In the genomic region with DNA sequence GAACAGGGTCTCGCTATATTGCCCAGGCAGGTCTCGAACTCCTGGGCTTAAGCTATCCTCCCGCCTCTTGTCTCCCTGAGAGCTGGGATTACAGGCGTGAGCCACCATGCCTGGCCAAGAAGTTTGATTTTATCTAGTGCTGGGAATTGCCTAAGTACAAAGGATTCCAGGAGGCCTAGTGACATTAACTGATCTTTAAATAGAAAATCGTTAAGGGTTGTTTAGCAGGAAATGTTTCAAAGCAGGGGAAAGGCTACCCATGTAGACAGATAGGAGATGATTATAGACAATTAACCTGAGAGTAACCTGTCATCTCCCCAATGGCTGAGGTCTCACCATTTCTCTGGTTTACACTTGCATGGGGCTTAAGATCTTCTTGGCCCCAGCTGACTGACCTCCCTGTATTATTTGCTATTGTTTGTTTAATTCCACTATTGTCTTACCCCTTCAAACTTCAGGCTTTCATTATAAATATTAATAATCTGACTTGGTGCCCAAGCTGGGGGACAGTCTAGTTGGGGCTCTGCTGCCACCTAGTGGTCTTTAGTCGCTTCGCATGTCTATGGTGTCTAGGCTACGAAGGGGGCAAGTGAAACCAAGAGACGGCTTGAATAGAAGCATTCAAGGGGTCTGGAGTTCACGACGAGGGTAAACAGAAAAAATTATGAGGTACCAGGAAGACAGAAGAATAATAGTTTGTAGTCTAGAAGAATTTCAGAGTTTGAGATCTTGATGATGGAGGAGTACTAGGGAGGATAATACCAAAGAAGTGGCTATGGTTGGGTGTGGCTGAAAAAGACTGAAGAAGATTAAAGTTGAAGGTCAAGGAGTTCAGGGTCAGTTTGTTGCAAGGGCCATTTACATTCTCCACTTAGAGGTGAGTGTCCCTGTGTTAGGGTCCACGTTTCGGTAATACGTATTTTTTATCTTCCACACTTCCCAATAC, we compare ENCODE assay signal across 8 cellular contexts. TPM values are rescaled to one million over a fixed set of nuclear protein-coding genes. Genes with fewer than 3 reads are reported as not detected.
DNase-seq lines count a peak whose midpoint lies in the region; ATAC-seq, FAIRE-seq and TF ChIP-seq lines count a peak whose summit lies in the region.
"Had no signal": no experiment of that assay in that cellular context is flagged by ENCODE, and none has a peak within 500 bp of the region (broad histone marks: within the 10 kb centered on the region; RNA-seq: fewer than 3 reads in every experiment).

No MANE protein-coding gene starts in this region.

- peak; percentile 21 for DNase-seq in GM12891 (ENCODE audit: insufficient read length, low spot score)
- peak; percentile 50 for DNase-seq in NCI-H2171 (lab: John Stamatoyannopoulos, UW)
- DNase-seq in activated CD4-positive, alpha-beta T cell treated with anti-CD3 and anti-CD28 coated beads for 36 hours, result peak; percentile 78
- peak; percentile 75 for DNase-seq in choroid plexus epithelial cell (ENCODE audit: low read depth)
- peak; percentile 31 for DNase-seq in HepG2 (ENCODE audit: low spot score)
- DNase-seq in stimulated activated CD4-positive, alpha-beta T cell treated with anti-CD3 and anti-CD28 coated beads, TNF-alpha, amount 100 ng/mL, for 1 hour (ENCODE audit: low read depth in 3 of 3, low spot score in 1 of 3), result peak; percentile 10 to 34 (median 11)

- BruUV-seq in HepG2 (replicated peaks; lab: Mats Ljungman, UMichigan), result no TSS peak

- intact Hi-C loops in activated CD4-positive, alpha-beta T cell treated with anti-CD3 and anti-CD28 coated beads for 36 hours (cut with DNase I, micrococcal nuclease), result loop anchor here (1.0 kb wide), 3 partner anchors 92 to 348 kb away; no protein-coding TSS in a partner anchor
- intact Hi-C loops in HepG2 (cut with micrococcal nuclease; ENCODE audit: unreplicated experiment), result loop anchor here (1.0 to 5.0 kb wide), 5 partner anchors 54 to 244 kb away; no protein-coding TSS in a partner anchor

- H3K27me3 Mint-ChIP-seq in activated CD4-positive, alpha-beta T cell treated with anti-CD3 and anti-CD28 coated beads for 36 hours, result peaks cover 28% of the 10 kb centered on the region

- H4K20me1 ChIP-seq in HepG2 (ENCODE audit: insufficient read depth, low read length), result no peaks in the 10 kb centered on the region

- TF ChIP-seq EP300 in HepG2 (IDR thresholded peaks at IDR 0.05; ENCODE audit: low read depth in 2 of 2, low read length in 2 of 2), result no peak
- TF ChIP-seq EP300 in HepG2 (CRISPR knock-in tag; IDR thresholded peaks at IDR 0.05; ENCODE audit: borderline replicate concordance), result no peak

- TF ChIP-seq RAD21 in HepG2 (CRISPR knock-in tag; IDR thresholded peaks at IDR 0.05), result peak; percentile 64; the same call in 1 of the 2 replicates

- no peaks in the 10 kb centered on the region for H3K79me2 ChIP-seq in HepG2 (ENCODE audit: insufficient read depth, low read length)

- H3K4me2 ChIP-seq in HepG2 (ENCODE audit: low read depth, low read length), result peak overlapping the region; percentile 21; the same call in 1 of the 2 replicates

- TF ChIP-seq CTCF in choroid plexus epithelial cell (conservative IDR thresholded peaks at IDR 0.05; ENCODE audit: low read depth, low read length) (peak; percentile 96), HepG2 (CRISPR knock-in tag; IDR thresholded peaks at IDR 0.05) (peak; percentile 82)

- no peaks in the 10 kb centered on the region for H3K36me3 ChIP-seq in HepG2 (replicated peaks in 1 of 2; ENCODE audit: control insufficient read depth in 1 of 2, insufficient read depth in 2 of 2, low read length in 2 of 2)

- in situ Hi-C loops in HepG2 (cut with HindIII; ENCODE audit: extremely low pct_ligation_motif_present, low pct_unique_long_range_greater_than_20kb), result no loop called here

- POLR2A ChIA-PET in activated CD4-positive, alpha-beta T cell treated with anti-CD3 and anti-CD28 coated beads for 36 hours (lab: Charles Lee), result interaction anchor here (0.7 kb wide), 1 partner anchor 1651 kb away, joined by 6 read pairs; no protein-coding TSS in a partner anchor
- POLR2A ChIA-PET in HepG2 (lab: Yijun Ruan, JAX), result interaction anchor here (1.9 kb wide), 1 partner anchor 173 kb away, joined by 4 read pairs; no protein-coding TSS in a partner anchor

- no peak overlapping the region for H3K27ac ChIP-seq in HepG2 (ENCODE audit: extremely low read length, insufficient read depth, low read length)

- FAIRE-seq in GM12891 (lab: Jason Lieb, UNC) (no peak), HepG2 (lab: Jason Lieb, UNC) (peak; percentile 48)

- no peak overlapping the region for H3K4me3 ChIP-seq in choroid plexus epithelial cell (ENCODE audit: low read depth, low read length)
- H3K4me3 ChIP-seq in HepG2 (replicated peaks in 1 of 3; ENCODE audit: insufficient read depth in 1 of 3, low read depth in 2 of 3, low read length in 3 of 3), result no peak overlapping the region

- H3K36me3 Mint-ChIP-seq in activated CD4-positive, alpha-beta T cell treated with anti-CD3 and anti-CD28 coated beads for 36 hours (ENCODE audit: low read depth), result no peaks in the 10 kb centered on the region

- H3K9ac ChIP-seq in HepG2 (ENCODE audit: insufficient read depth, low read depth, low read length), result no peak overlapping the region

- no peak overlapping the region for H2AFZ ChIP-seq in HepG2 (ENCODE audit: low read length)

- H3K4me1 ChIP-seq in HepG2 (ENCODE audit: insufficient read depth, low read length), result peaks cover 29% of the 10 kb centered on the region

- WGBS in HepG2 (ENCODE audit: low lambda C conversion rate), result 11% methylated on average over 14 of the region's 14 CpGs

- peaks cover 3% of the 10 kb centered on the region for H3K4me1 Mint-ChIP-seq in activated CD4-positive, alpha-beta T cell treated with anti-CD3 and anti-CD28 coated beads for 36 hours

- peak overlapping the region; percentile 25 for H3K4me3 Mint-ChIP-seq in activated CD4-positive, alpha-beta T cell treated with anti-CD3 and anti-CD28 coated beads for 36 hours

- H3K9me3 ChIP-seq in HepG2 (ENCODE audit: low read length), result no peaks in the 10 kb centered on the region

- no peak overlapping the region for H3K27ac Mint-ChIP-seq in activated CD4-positive, alpha-beta T cell treated with anti-CD3 and anti-CD28 coated beads for 36 hours

- peak; percentile 75 for ATAC-seq in HG02678 (IDR thresholded peaks at IDR 0.05; ENCODE audit: unreplicated experiment)
- peak; percentile 93 for ATAC-seq in activated CD4-positive, alpha-beta T cell treated with anti-CD3 and anti-CD28 coated beads for 36 hours
- ATAC-seq in HepG2, result peak; percentile 80

- CTCF ChIA-PET in activated CD4-positive, alpha-beta T cell treated with anti-CD3 and anti-CD28 coated beads for 36 hours (lab: Charles Lee), result interaction anchor here (1.0 to 3.9 kb wide), 17 partner anchors 8 to 348 kb away, joined by 3 to 37 read pairs (median 3); partner anchors contain the start of gene AKR1B1
- CTCF ChIA-PET in HepG2 (lab: Yijun Ruan, JAX; ENCODE audit: low intra/inter-chr PET ratio, low total read pairs), result interaction anchor here (1.6 to 2.6 kb wide), 5 partner anchors 59 to 174 kb away, joined by 7 to 27 read pairs (median 10); no protein-coding TSS in a partner anchor

- H3K9me3 Mint-ChIP-seq in activated CD4-positive, alpha-beta T cell treated with anti-CD3 and anti-CD28 coated beads for 36 hours (ENCODE audit: low read depth), result no peaks in the 10 kb centered on the region

- no peaks in the 10 kb centered on the region; a peak in 1 of 5 replicates for H3K27me3 ChIP-seq in HepG2 (ENCODE audit: control insufficient read depth in 1 of 2, insufficient read depth in 2 of 2, low read length in 2 of 2)

- TF ChIP-seq POLR2A in GM12891 (IDR thresholded peaks at IDR 0.05; ENCODE audit: low read depth, low read length), result no peak
- TF ChIP-seq POLR2A in HepG2 (IDR thresholded peaks at IDR 0.05; ENCODE audit: insufficient read depth in 1 of 2, low read depth in 2 of 2, low read length in 2 of 2), result no peak

RNA-seq across cellular contexts. Expression of gene BPGM, which starts 40.4 kb away (rescaled TPM):
- 10.0 TPM for polyA plus RNA-seq in GM12891 (2012; ENCODE audit: low read depth, missing spikeins)
- total RNA-seq in activated CD4-positive, alpha-beta T cell treated with anti-CD3 and anti-CD28 coated beads for 36 hours, result 10 to 100 TPM; 17.5 to 18.6 TPM
- 7.5 and 10.7 TPM in 2 replicates for total RNA-seq in HepG2 (2016; rRNA removed; fragmentation: Illumina TruSeq; extraction: Trizol)
- 2.2 and 3.2 TPM in 2 replicates for total RNA-seq in HepG2 (2016; cell fraction: cytosol; rRNA removed; fragmentation: Illumina TruSeq; extraction: Trizol; ENCODE audit: low read depth)
- total RNA-seq in HepG2 (2016; cell fraction: insoluble cytoplasmic fraction; rRNA removed; fragmentation: Illumina TruSeq; extraction: Trizol), result 7.6 and 10.7 TPM in 2 replicates
- 7.3 and 7.9 TPM in 2 replicates for total RNA-seq in HepG2 (2016; cell fraction: membrane; rRNA removed; fragmentation: Illumina TruSeq; extraction: Trizol)
- 3.5 and 4.5 TPM in 2 replicates for total RNA-seq in HepG2 (2016; cell fraction: nucleus; rRNA removed; fragmentation: Illumina TruSeq; extraction: Trizol)
- polyA plus RNA-seq in HepG2 (2011; rRNA removed), result 3.1 and 4.0 TPM in 2 replicates
- polyA plus RNA-seq in HepG2 (2011; cell fraction: cytosol; rRNA removed), result 2.3 and 4.0 TPM in 2 replicates
- polyA plus RNA-seq in HepG2 (2011; cell fraction: nucleus; rRNA removed), result 1.1 and 2.2 TPM in 2 replicates
- 3.4 and 4.2 TPM in 2 replicates for polyA plus RNA-seq in HepG2 (2012)
- 1.8 and 2.7 TPM in 2 replicates for polyA plus RNA-seq in HepG2 (2016; cell fraction: cytosol; fragmentation: Illumina TruSeq; extraction: Trizol; ENCODE audit: low read depth)
- 10.6 and 11.1 TPM in 2 replicates for polyA plus RNA-seq in HepG2 (2016; cell fraction: insoluble cytoplasmic fraction; fragmentation: Illumina TruSeq; extraction: Trizol; ENCODE audit: low read depth)
- 7.4 and 7.5 TPM in 2 replicates for polyA plus RNA-seq in HepG2 (2016; cell fraction: membrane; fragmentation: Illumina TruSeq; extraction: Trizol; ENCODE audit: low read depth)
- 3.8 and 4.5 TPM in 2 replicates for polyA plus RNA-seq in HepG2 (2016; cell fraction: nucleus; fragmentation: Illumina TruSeq; extraction: Trizol; ENCODE audit: insufficient read depth, low read depth)
- 1.1 and 4.0 TPM in 2 replicates for polyA minus RNA-seq in HepG2 (2011; rRNA and poly(A)+ RNA removed; ENCODE audit: low replicate concordance)
- 0.88 and 2.1 TPM in 2 replicates for polyA minus RNA-seq in HepG2 (2011; cell fraction: cytosol; rRNA and poly(A)+ RNA removed)
- 2.8 and 5.0 TPM in 2 replicates for polyA minus RNA-seq in HepG2 (2011; cell fraction: nucleus; rRNA and poly(A)+ RNA removed)

RNA-seq across cellular contexts. Expression of gene AKR1B15, which starts 57.3 kb away (rescaled TPM):
- polyA plus RNA-seq in GM12891 (2012; ENCODE audit: low read depth, missing spikeins), result not detected
- not detected for total RNA-seq in activated CD4-positive, alpha-beta T cell treated with anti-CD3 and anti-CD28 coated beads for 36 hours
- total RNA-seq in HepG2 (2016; rRNA removed; fragmentation: Illumina TruSeq; extraction: Trizol), result 0.77 and 1.2 TPM in 2 replicates
- 0.18 TPM in 1 of 2 replicates, not detected in the other for total RNA-seq in HepG2 (2016; cell fraction: cytosol; rRNA removed; fragmentation: Illumina TruSeq; extraction: Trizol; ENCODE audit: low read depth)
- total RNA-seq in HepG2 (2016; cell fraction: insoluble cytoplasmic fraction; rRNA removed; fragmentation: Illumina TruSeq; extraction: Trizol), result 1.3 and 1.6 TPM in 2 replicates
- 0.17 and 0.40 TPM in 2 replicates for total RNA-seq in HepG2 (2016; cell fraction: membrane; rRNA removed; fragmentation: Illumina TruSeq; extraction: Trizol)
- total RNA-seq in HepG2 (2016; cell fraction: nucleus; rRNA removed; fragmentation: Illumina TruSeq; extraction: Trizol), result not detected in 2 replicates
- not detected in 2 replicates for polyA plus RNA-seq in HepG2 (2011; rRNA removed)
- polyA plus RNA-seq in HepG2 (2011; cell fraction: cytosol; rRNA removed), result 0.08 and 0.14 TPM in 2 replicates
- polyA plus RNA-seq in HepG2 (2011; cell fraction: nucleus; rRNA removed), result not detected in 2 replicates
- polyA plus RNA-seq in HepG2 (2012), result not detected in 2 replicates
- 0.20 and 0.22 TPM in 2 replicates for polyA plus RNA-seq in HepG2 (2016; cell fraction: cytosol; fragmentation: Illumina TruSeq; extraction: Trizol; ENCODE audit: low read depth)
- polyA plus RNA-seq in HepG2 (2016; cell fraction: insoluble cytoplasmic fraction; fragmentation: Illumina TruSeq; extraction: Trizol; ENCODE audit: low read depth), result 1.4 and 2.1 TPM in 2 replicates
- 0.17 and 0.19 TPM in 2 replicates for polyA plus RNA-seq in HepG2 (2016; cell fraction: membrane; fragmentation: Illumina TruSeq; extraction: Trizol; ENCODE audit: low read depth)
- 0.81 and 1.5 TPM in 2 replicates for polyA plus RNA-seq in HepG2 (2016; cell fraction: nucleus; fragmentation: Illumina TruSeq; extraction: Trizol; ENCODE audit: insufficient read depth, low read depth)
- polyA minus RNA-seq in HepG2 (2011; rRNA and poly(A)+ RNA removed; ENCODE audit: low replicate concordance), result 0.07 TPM in 1 of 2 replicates, not detected in the other
- polyA minus RNA-seq in HepG2 (2011; cell fraction: cytosol; rRNA and poly(A)+ RNA removed), result not detected in 2 replicates
- not detected in 2 replicates for polyA minus RNA-seq in HepG2 (2011; cell fraction: nucleus; rRNA and poly(A)+ RNA removed)
- total RNA-seq: mononuclear cell had no signal

Comparison
In these comparisons a context has a peak if more than half of its experiments do, and no peak if none do; other contexts are left out.
1. DNase-seq: peak in every context shown above with its lines; median percentile 78 in activated CD4-positive, alpha-beta T cell treated with anti-CD3 and anti-CD28 coated beads for 36 hours; 75 in choroid plexus epithelial cell; 50 in NCI-H2171; 31 in HepG2; 21 in GM12891; 11 in stimulated activated CD4-positive, alpha-beta T cell treated with anti-CD3 and anti-CD28 coated beads, TNF-alpha, amount 100 ng/mL, for 1 hour.